ENCODE assay signal across 22 cellular contexts in genomic region chr1:15742339-15742801, GRCh38. TPM values are rescaled to one million over a fixed set of nuclear protein-coding genes. Genes with fewer than 3 reads are reported as not detected.
DNase-seq lines count a peak whose midpoint lies in the region; ATAC-seq and TF ChIP-seq lines count a peak whose summit lies in the region.
"Had no signal": no experiment of that assay in that cellular context is flagged by ENCODE, and none has a peak within 500 bp of the region (broad histone marks: within the 10 kb centered on the region; RNA-seq: fewer than 3 reads in every experiment).

Gene TMEM82, plus strand, starts transcription at chr1:15742499. Its CDS starts 61 bp downstream, at chr1:15742560.

- dilution Hi-C loops in mammary epithelial cell (cut with HindIII; ENCODE audit: low sequenced_read_pairs) = loop anchor here (25.0 kb wide), 1 partner anchor 305 kb away; the partner anchor contains the start of gene CTRC

- no peak for ATAC-seq in GM18502 (IDR thresholded peaks at IDR 0.05; ENCODE audit: poor library complexity, unreplicated experiment)

- DNase-seq in mammary epithelial cell (no peak), MCF 10A (ENCODE audit: unreplicated experiment) (no peak), colonic mucosa (peak; percentile 78), NCI-H446 treated with DMSO at 0.1 percent for 48 hours (lab: John Stamatoyannopoulos, UW) (no peak), AG20443 (ENCODE audit: low spot score) (no peak), vagina (ENCODE audit: extremely low spot score in 2 of 2) (no peak)
- DNase-seq: activated CD4-positive, CD25-positive, alpha-beta regulatory T cell treated with anti-CD3 and anti-CD28 coated beads, Interleukin-2, amount 50 U/mL, for 72 hours; activated CD8-positive, alpha-beta memory T cell treated with anti-CD3 and anti-CD28 coated beads, Interleukin-2, amount 50 U/mL, for 48 hours; CD4-positive, alpha-beta T cell; effector memory CD4-positive, alpha-beta T cell; HCEC 1CT; Kasumi-1; NCI-H187; NCI-H526 had no signal

- H3K4me1 ChIP-seq in mammary epithelial cell (ENCODE audit: insufficient read depth, low read length) = peaks cover 3% of the 10 kb centered on the region
- no peaks in the 10 kb centered on the region for H3K4me1 ChIP-seq in colonic mucosa
- H3K4me1 ChIP-seq in mucosa of rectum (ENCODE audit: control insufficient read depth in 2 of 2, insufficient read depth in 2 of 2, low read length in 2 of 2) = peaks cover 16 to 28% of the 10 kb centered on the region in 2 donors
- H3K4me1 ChIP-seq in vagina = peaks cover 12% of the 10 kb centered on the region

- no peaks in the 10 kb centered on the region for H4K20me1 ChIP-seq in mammary epithelial cell (ENCODE audit: insufficient read depth, low read length)

- no peak within 1 kb of the TSS for H3K4me3 ChIP-seq in mammary epithelial cell (replicated peaks in 1 of 3; ENCODE audit: insufficient read depth in 1 of 3, low read depth in 2 of 3, low read length in 3 of 3)
- H3K4me3 ChIP-seq in colonic mucosa = peak within 1 kb of the TSS; percentile 12
- H3K4me3 ChIP-seq in mucosa of rectum (ENCODE audit: low read length in 2 of 2) = peak within 1 kb of the TSS; percentile 29 to 56
- H3K4me3 ChIP-seq in vagina = no peak within 1 kb of the TSS

- BruUV-seq in mammary epithelial cell (replicated peaks; lab: Mats Ljungman, UMichigan) (no TSS peak), MCF 10A (replicated peaks; lab: Mats Ljungman, UMichigan) (no TSS peak)

- in situ Hi-C loops in mammary epithelial cell (cut with MboI; ENCODE audit: low sequenced_read_pairs in 2 of 2) = loop anchor here (5.0 to 10.0 kb wide), 2 partner anchors 145 to 148 kb away; no protein-coding TSS in a partner anchor

- TF ChIP-seq CTCF in mammary epithelial cell (conservative IDR thresholded peaks at IDR 0.05 in 1 of 2, IDR thresholded peaks at IDR 0.05 in 1 of 2; ENCODE audit: extremely low read depth in 1 of 2, insufficient read depth in 1 of 2, low read depth in 1 of 2, low read length in 2 of 2) = no peak
- no peak for TF ChIP-seq CTCF in MCF 10A (IDR thresholded peaks at IDR 0.05; ENCODE audit: unreplicated experiment)
- no peak for TF ChIP-seq CTCF in colonic mucosa (IDR thresholded peaks at IDR 0.05)
- no peak for TF ChIP-seq CTCF in vagina (IDR thresholded peaks at IDR 0.05)

- H3K9me3 Mint-ChIP-seq in MCF 10A (ENCODE audit: unreplicated experiment) = no peaks in the 10 kb centered on the region
- H3K9me3 Mint-ChIP-seq: activated naive CD4-positive, alpha-beta T cell treated with anti-CD3 and anti-CD28 coated beads, Interleukin-2, amount 50 U/mL, for 24 hours; CD4-positive, alpha-beta T cell; stimulated activated naive CD8-positive, alpha-beta T cell treated with anti-CD3 and anti-CD28 coated beads, Interleukin-15, Interleukin-2, amounts not matched to agents 100 ng/mL and 50 ng/mL, for 24 hours had no signal

- no peak within 1 kb of the TSS for H3K4me3 Mint-ChIP-seq in MCF 10A (ENCODE audit: unreplicated experiment)
- H3K4me3 Mint-ChIP-seq: activated naive CD4-positive, alpha-beta T cell treated with anti-CD3 and anti-CD28 coated beads, Interleukin-2, amount 50 U/mL, for 24 hours; CD4-positive, alpha-beta T cell; stimulated activated naive CD8-positive, alpha-beta T cell treated with anti-CD3 and anti-CD28 coated beads, Interleukin-15, Interleukin-2, amounts not matched to agents 100 ng/mL and 50 ng/mL, for 24 hours had no signal

- H3K27me3 Mint-ChIP-seq in MCF 10A (ENCODE audit: insufficient read depth, unreplicated experiment) = no peaks in the 10 kb centered on the region
- H3K27me3 Mint-ChIP-seq: activated naive CD4-positive, alpha-beta T cell treated with anti-CD3 and anti-CD28 coated beads, Interleukin-2, amount 50 U/mL, for 24 hours; CD4-positive, alpha-beta T cell had no signal

- H3K27ac ChIP-seq in mammary epithelial cell (ENCODE audit: insufficient read depth, low read depth, low read length) (no peak within 1 kb of the TSS), colonic mucosa (peak within 1 kb of the TSS; percentile 50), mucosa of rectum (ENCODE audit: low read depth in 2 of 2, low read length in 2 of 2) (peak within 1 kb of the TSS; percentile 79 to 91), vagina (no peak within 1 kb of the TSS)

- H3K27ac Mint-ChIP-seq in MCF 10A (ENCODE audit: low read depth, unreplicated experiment) = no peak within 1 kb of the TSS
- H3K27ac Mint-ChIP-seq: activated naive CD4-positive, alpha-beta T cell treated with anti-CD3 and anti-CD28 coated beads, Interleukin-2, amount 50 U/mL, for 24 hours; CD4-positive, alpha-beta T cell; stimulated activated naive CD8-positive, alpha-beta T cell treated with anti-CD3 and anti-CD28 coated beads, Interleukin-15, Interleukin-2, amounts not matched to agents 100 ng/mL and 50 ng/mL, for 24 hours had no signal

- H3K9me3 ChIP-seq in mammary epithelial cell (replicated peaks; ENCODE audit: insufficient read depth, low read length) = no peaks in the 10 kb centered on the region
- no peaks in the 10 kb centered on the region for H3K9me3 ChIP-seq in colonic mucosa
- no peaks in the 10 kb centered on the region for H3K9me3 ChIP-seq in mucosa of rectum (ENCODE audit: control insufficient read depth in 2 of 2, low read length in 2 of 2)
- H3K9me3 ChIP-seq in vagina = no peaks in the 10 kb centered on the region

- H3K36me3 ChIP-seq in mammary epithelial cell (ENCODE audit: insufficient read depth, low read length) = no peaks in the 10 kb centered on the region
- no peaks in the 10 kb centered on the region for H3K36me3 ChIP-seq in colonic mucosa
- H3K36me3 ChIP-seq in mucosa of rectum (ENCODE audit: control insufficient read depth in 2 of 2, insufficient read depth in 2 of 2, low read length in 2 of 2) = no peaks in the 10 kb centered on the region
- no peaks in the 10 kb centered on the region for H3K36me3 ChIP-seq in vagina

- no peaks in the 10 kb centered on the region for H3K36me3 Mint-ChIP-seq in MCF 10A (ENCODE audit: insufficient read depth, unreplicated experiment)
- H3K36me3 Mint-ChIP-seq: activated naive CD4-positive, alpha-beta T cell treated with anti-CD3 and anti-CD28 coated beads, Interleukin-2, amount 50 U/mL, for 24 hours had no signal

- H3K4me1 Mint-ChIP-seq in MCF 10A (ENCODE audit: insufficient read depth, unreplicated experiment) = peaks cover 7% of the 10 kb centered on the region

- H3K79me2 ChIP-seq in mammary epithelial cell (ENCODE audit: insufficient read depth, low read length) = no peaks in the 10 kb centered on the region

- peak within 1 kb of the TSS; percentile 17 for H3K4me2 ChIP-seq in mammary epithelial cell (ENCODE audit: insufficient read depth, low read depth, low read length)

- CTCF ChIA-PET in mammary epithelial cell (lab: Charles Lee; ENCODE audit: low non-redundant PET) (interaction anchor here (0.7 kb wide), 1 partner anchor 21 kb away, joined by 24 read pairs; no protein-coding TSS in a partner anchor), MCF 10A (lab: Yijun Ruan, JAX) (interaction anchor here (0.6 to 1.4 kb wide), 6 partner anchors 32 to 201 kb away, joined by 3 to 7 read pairs (median 3); no protein-coding TSS in a partner anchor)

- POLR2A ChIA-PET in MCF 10A (lab: Yijun Ruan, JAX) = no interaction called here

- 50% methylated on average over 2 of the region's 14 CpGs for WGBS in mammary epithelial cell (ENCODE audit: low coverage, missing lambda C conversion rate)

- intact Hi-C loops in mammary epithelial cell (cut with micrococcal nuclease) = loop anchor here (5.0 kb wide), 2 partner anchors 215 to 420 kb away; partner anchors contain the start of gene DNAJC16
- intact Hi-C loops in MCF 10A (cut with micrococcal nuclease) = no loop called here
- intact Hi-C loops in colonic mucosa (cut with DNase I) = no loop called here
- intact Hi-C loops in vagina (cut with DNase I) = loop anchor here (10.0 kb wide), 1 partner anchor 148 kb away; no protein-coding TSS in a partner anchor

- TF ChIP-seq POLR2A in vagina (IDR thresholded peaks at IDR 0.05) = no peak

- H2AFZ ChIP-seq in mammary epithelial cell (ENCODE audit: low read depth, low read length) = peak within 1 kb of the TSS; percentile 64

- H3K9ac ChIP-seq in mammary epithelial cell (ENCODE audit: insufficient read depth, low read length) (no peak within 1 kb of the TSS), colonic mucosa (ENCODE audit: low read depth in 2 of 2, low read length in 2 of 2) (peak within 1 kb of the TSS; percentile 53 to 85), mucosa of rectum (ENCODE audit: low read depth in 1 of 2, low read length in 2 of 2) (peak within 1 kb of the TSS; percentile 63 to 81)

- H3K27me3 ChIP-seq in mammary epithelial cell (ENCODE audit: insufficient read depth, low read length) (no peaks in the 10 kb centered on the region), colonic mucosa (no peaks in the 10 kb centered on the region), mucosa of rectum (ENCODE audit: control insufficient read depth in 2 of 2, insufficient read depth in 2 of 2, low read length in 2 of 2) (no peaks in the 10 kb centered on the region), vagina (no peaks in the 10 kb centered on the region)

RNA-seq across cellular contexts. Expression of gene TMEM82, which starts in this region (rescaled TPM):
- total RNA-seq in mammary epithelial cell (not detected), MCF 10A (2022) (not detected in 2 replicates), colonic mucosa (10 to 100 TPM; 11.5 to 17.0 TPM), vagina (not detected)
- not detected for polyA plus RNA-seq in mammary epithelial cell
- not detected for polyA minus RNA-seq in mammary epithelial cell
- total RNA-seq: bronchial epithelial cell; CD4-positive, alpha-beta T cell; G401; osteocyte; T-helper 1 cell treated with Interleukin-12 subunit alpha and Interleukin-12 subunit beta and Interleukin-4 antibody, amounts not matched to agents 30 ng/mL and 1 ng/mL, for 36 hours had no signal

Comparison
In these comparisons a context has a peak if more than half of its experiments do, and no peak if none do; other contexts are left out.
1. RNA of gene TMEM82 (total RNA-seq): 11.5 to 17.0 TPM in colonic mucosa; not detected in mammary epithelial cell, not detected in MCF 10A and not detected in vagina (single experiment); every median in the first group is over 10 times any median in the second.
2. intact Hi-C loops: an anchor here in mammary epithelial cell (5.0 kb wide) and vagina (10.0 kb wide); none called in MCF 10A and colonic mucosa.
3. H3K27ac ChIP-seq: peak in colonic mucosa (single experiment) and mucosa of rectum (2 of 2); none in mammary epithelial cell (single experiment) and vagina (single experiment).
4. H3K4me3 ChIP-seq: peak in colonic mucosa (single experiment) and mucosa of rectum (2 of 2); none in mammary epithelial cell (0 of 3) and vagina (0 of 2).